ENCODE assay signal across 12 cellular contexts in genomic region chr2:231375994-231376622, GRCh38. TPM values are rescaled to one million over a fixed set of nuclear protein-coding genes. Genes with fewer than 3 reads are reported as not detected.
DNase-seq lines count a peak whose midpoint lies in the region; ATAC-seq, FAIRE-seq and TF ChIP-seq lines count a peak whose summit lies in the region.
"Not testable (repeated sequence)": the region's sequence is repeated elsewhere in the genome, so short reads cannot be mapped to it uniquely, and the experiment has no call there.
"Had no signal": no experiment of that assay in that cellular context is flagged by ENCODE, and none has a peak within 500 bp of the region (broad histone marks: within the 10 kb centered on the region; RNA-seq: fewer than 3 reads in every experiment).

No MANE protein-coding gene starts in this region.

- not testable (repeated sequence) for TF ChIP-seq RAD21 in IMR-90 (IDR thresholded peaks at IDR 0.05; ENCODE audit: low read length); GM12878 (IDR thresholded peaks at IDR 0.05; ENCODE audit: insufficient read depth, low read depth, low read length)

- peak overlapping the region; percentile 78 for H3K27ac ChIP-seq in HUES48 (ENCODE audit: low read depth, low read length)
- not testable (repeated sequence) for H3K27ac ChIP-seq in IMR-90 (ENCODE audit: insufficient read depth, low read length); GM12878 (ENCODE audit: control insufficient read depth, insufficient read depth); endodermal cell (ENCODE audit: low read depth, low read length); iPS-20b (ENCODE audit: low read length)

- not testable (repeated sequence) for H3K36me3 Mint-ChIP-seq in endodermal cell (ENCODE audit: low read depth); type B pancreatic cell

- RAD21 ChIA-PET in GM12878 (lab: Charles Lee; ENCODE audit: unreplicated experiment) = not testable (repeated sequence)

- H3K27me3 Mint-ChIP-seq in endodermal cell (ENCODE audit: insufficient read depth); type B pancreatic cell: not testable (repeated sequence)

- ATAC-seq in IMR-90 (ENCODE audit: low read depth); GM12878: not testable (repeated sequence)

- CTCF ChIA-PET in IMR-90 (lab: Yijun Ruan, JAX); GM12878 (lab: Yijun Ruan, JAX): not testable (repeated sequence)

- H3K56ac ChIP-seq in IMR-90 (ENCODE audit: extremely low read depth, insufficient read depth, low read length) = not testable (repeated sequence)

- not testable (repeated sequence) for H3K9me3 Mint-ChIP-seq in endodermal cell, type B pancreatic cell

- H3K9ac ChIP-seq in HUES48 (ENCODE audit: low read depth, low read length); IMR-90 (ENCODE audit: low read depth, low read length); GM12878 (ENCODE audit: control insufficient read depth, insufficient read depth, low read length); endodermal cell (ENCODE audit: extremely low read depth, low read length, poor library complexity, severe bottlenecking): not testable (repeated sequence)
- H3K9ac ChIP-seq in iPS-20b (ENCODE audit: low read depth, low read length) = peak overlapping the region; percentile 59; the same call in 1 of the 2 replicates

- not testable (repeated sequence) for H3K27ac Mint-ChIP-seq in endodermal cell
- peak overlapping the region; percentile 2 for H3K27ac Mint-ChIP-seq in type B pancreatic cell

- not testable (repeated sequence) for H4K91ac ChIP-seq in IMR-90 (ENCODE audit: insufficient read depth, low read depth, low read length)

- in situ Hi-C loops in IMR-90 (cut with MboI; ENCODE audit: low sequenced_read_pairs); GM12878 (cut with MboI): not testable (repeated sequence)

- H3K18ac ChIP-seq in IMR-90 (ENCODE audit: low read depth, low read length) = not testable (repeated sequence)

- not testable (repeated sequence) for H3K4ac ChIP-seq in IMR-90 (ENCODE audit: low read depth, low read length)

- H2BK15ac ChIP-seq in IMR-90 (ENCODE audit: low read depth, low read length) = not testable (repeated sequence)

- WGBS in IMR-90 (ENCODE audit: extremely low coverage in 2 of 2, insufficient read length in 1 of 2), 2 experiments = no CpG with 5 or more reads among the region's 11 CpGs
- WGBS in GM12878 (ENCODE audit: insufficient coverage, insufficient replicate concordance, low lambda C conversion rate, missing lambda C conversion rate) = 54% methylated on average over 11 of the region's 11 CpGs
- WGBS in endodermal cell (ENCODE audit: insufficient coverage in 1 of 2, insufficient read length in 1 of 2), 2 experiments = 26 to 54% methylated on average over 4 to 11 of the region's 11 CpGs

- H3K4me3 ChIP-seq in HUES48 (ENCODE audit: low read depth, low read length); IMR-90 (ENCODE audit: insufficient read depth, low read depth, low read length); GM12878; endodermal cell (ENCODE audit: low read length); iPS-20b (ENCODE audit: low read length): not testable (repeated sequence)

- FAIRE-seq in GM12878 (lab: Jason Lieb, UNC) = peak; percentile 13

- not testable (repeated sequence) for H4K5ac ChIP-seq in IMR-90 (ENCODE audit: low read depth, low read length)

- not testable (repeated sequence) for H2BK5ac ChIP-seq in IMR-90 (ENCODE audit: low read depth, low read length, poor library complexity, severe bottlenecking)

- not testable (repeated sequence) for H3K4me3 Mint-ChIP-seq in endodermal cell, type B pancreatic cell

- not testable (repeated sequence) for H3K9me1 ChIP-seq in IMR-90 (ENCODE audit: insufficient read depth, low read length)

- TF ChIP-seq EP300 in GM12878 (IDR thresholded peaks at IDR 0.05; ENCODE audit: borderline replicate concordance in 1 of 2, control insufficient read depth in 1 of 2, low read depth in 2 of 2, low read length in 2 of 2) = not testable (repeated sequence)

- not testable (repeated sequence) for H3K4me2 ChIP-seq in IMR-90 (ENCODE audit: low read depth, low read length); GM12878 (ENCODE audit: control insufficient read depth, insufficient read depth)

- POLR2A ChIA-PET in IMR-90 (lab: Charles Lee; ENCODE audit: unreplicated experiment); GM12878 (lab: Charles Lee): not testable (repeated sequence)

- not testable (repeated sequence) for H2AK5ac ChIP-seq in IMR-90 (ENCODE audit: low read depth, low read length)

- H3K23ac ChIP-seq in IMR-90 (ENCODE audit: low read depth, low read length) = not testable (repeated sequence)

- TF ChIP-seq CTCF in IMR-90 (conservative IDR thresholded peaks at IDR 0.05; ENCODE audit: low read depth, low read length); GM12878 (IDR thresholded peaks at IDR 0.05 in 2 of 3, conservative IDR thresholded peaks at IDR 0.05 in 1 of 3; ENCODE audit: control insufficient read depth in 2 of 3, extremely low read depth in 1 of 3, insufficient read depth in 1 of 3, low read depth in 3 of 3, low read length in 3 of 3); endodermal cell (conservative IDR thresholded peaks at IDR 0.05); type B pancreatic cell (conservative IDR thresholded peaks at IDR 0.05): not testable (repeated sequence)

- H4K8ac ChIP-seq in IMR-90 (ENCODE audit: low read depth in 2 of 2, low read length in 2 of 2) = not testable (repeated sequence)

- BruUV-seq in IMR-90 (replicated peaks; lab: Mats Ljungman, UMichigan); GM12878 (replicated peaks; lab: Mats Ljungman, UMichigan): not testable (repeated sequence)

- dilution Hi-C loops in IMR-90 (cut with HindIII; ENCODE audit: low sequenced_read_pairs, unreplicated experiment) = not testable (repeated sequence)

- intact Hi-C loops in IMR-90 (cut with micrococcal nuclease); GM12878 (cut with micrococcal nuclease; ENCODE audit: unreplicated experiment): not testable (repeated sequence)

- not testable (repeated sequence) for H3K9me3 ChIP-seq in HUES48 (ENCODE audit: control insufficient read depth, insufficient read depth, low read length); IMR-90 (ENCODE audit: control insufficient read depth, insufficient read depth, low read length); GM12878 (replicated peaks; ENCODE audit: control insufficient read depth, insufficient read depth, low read length); endodermal cell (ENCODE audit: control insufficient read depth, low read length); iPS-20b (ENCODE audit: insufficient read depth, low read depth, low read length)

- TF ChIP-seq POLR2A in IMR-90 (IDR thresholded peaks at IDR 0.05; ENCODE audit: low read depth, low read length); GM12878 (IDR thresholded peaks at IDR 0.05; ENCODE audit: low read depth, low read length): not testable (repeated sequence)

- not testable (repeated sequence) for H2BK120ac ChIP-seq in IMR-90 (ENCODE audit: low read depth, low read length)

- H3K4me1 ChIP-seq in HUES48 (ENCODE audit: control insufficient read depth, insufficient read depth, low read length) (peaks cover 33% of the 10 kb centered on the region), iPS-20b (ENCODE audit: insufficient read depth, low read length) (peaks cover 37% of the 10 kb centered on the region; the same call in 1 of the 2 replicates)
- H3K4me1 ChIP-seq in IMR-90 (ENCODE audit: control insufficient read depth, insufficient read depth, low read length); GM12878 (ENCODE audit: control insufficient read depth, insufficient read depth, low read length); endodermal cell (ENCODE audit: control insufficient read depth, insufficient read depth, low read length): not testable (repeated sequence)

- H2BK20ac ChIP-seq in IMR-90 (ENCODE audit: low read depth, low read length) = not testable (repeated sequence)

- H3K14ac ChIP-seq in IMR-90 (replicated peaks; ENCODE audit: low read depth, low read length) = not testable (repeated sequence)

- H3K36me3 ChIP-seq in HUES48 (ENCODE audit: control insufficient read depth, insufficient read depth, low read length); IMR-90 (ENCODE audit: control insufficient read depth, insufficient read depth, low read length); GM12878 (ENCODE audit: control insufficient read depth in 2 of 2, insufficient read depth in 2 of 2, low read length in 1 of 2); endodermal cell (ENCODE audit: control insufficient read depth, insufficient read depth, low read length); iPS-20b (ENCODE audit: insufficient read depth, low read depth, low read length): not testable (repeated sequence)

- H2AFZ ChIP-seq in IMR-90 (replicated peaks; ENCODE audit: low read length, poor library complexity); GM12878 (ENCODE audit: control insufficient read depth, low read depth, low read length): not testable (repeated sequence)

- H3K79me2 ChIP-seq in GM12878 (ENCODE audit: control insufficient read depth, insufficient read depth, low read length) = not testable (repeated sequence)

- H2AK9ac ChIP-seq in IMR-90 (replicated peaks; ENCODE audit: low read depth, low read length, poor library complexity) = not testable (repeated sequence)

- not testable (repeated sequence) for H3K79me1 ChIP-seq in IMR-90 (ENCODE audit: low read depth in 1 of 2, low read length in 2 of 2)

- SMC1A ChIA-PET in GM12878 (lab: Charles Lee; ENCODE audit: uncharacterized antibody, unreplicated experiment) = not testable (repeated sequence)

- DNase-seq in IMR-90; GM12878 (ENCODE audit: low read depth, low spot score); type B pancreatic cell (ENCODE audit: extremely low spot score, unreplicated experiment): not testable (repeated sequence)
- peak; percentile 20 for DNase-seq in NCI-H146 treated with DMSO at 0.1 percent for 48 hours (lab: John Stamatoyannopoulos, UW; ENCODE audit: unreplicated experiment)
- peak; percentile 83 for DNase-seq in NCI-H82 (lab: John Stamatoyannopoulos, UW)
- peak; percentile 82 for DNase-seq in endodermal cell

- H4K20me1 ChIP-seq in IMR-90 (ENCODE audit: insufficient read depth, low read length); GM12878 (ENCODE audit: control insufficient read depth, insufficient read depth): not testable (repeated sequence)

- not testable (repeated sequence) for H3K27me3 ChIP-seq in HUES48 (ENCODE audit: control insufficient read depth, insufficient read depth, low read length); IMR-90 (ENCODE audit: control insufficient read depth, insufficient read depth, low read length); GM12878 (replicated peaks in 1 of 2; ENCODE audit: control insufficient read depth in 2 of 2, insufficient read depth in 2 of 2, low read length in 1 of 2); endodermal cell (ENCODE audit: control insufficient read depth, insufficient read depth, low read length, poor library complexity, severe bottlenecking); iPS-20b (ENCODE audit: insufficient read depth, low read length)

- peaks cover 30% of the 10 kb centered on the region for H3K4me1 Mint-ChIP-seq in endodermal cell
- not testable (repeated sequence) for H3K4me1 Mint-ChIP-seq in type B pancreatic cell (ENCODE audit: unreplicated experiment)

RNA-seq across cellular contexts. Expression of gene B3GNT7, which starts 19.4 kb away (rescaled TPM):
- total RNA-seq in IMR-90 (2012; rRNA removed) (under 0.01 TPM in 2 replicates), GM12878 (2014; rRNA removed) (7.2 and 7.9 TPM in 2 replicates), GM12878 (2014; rRNA removed; fragmentation: Illumina TruSeq; extraction: Trizol) (2.6 and 3.0 TPM in 2 replicates), GM12878 (2021) (10.1 and 12.6 TPM in 2 replicates), endodermal cell (10 to 100 TPM; 13.0 to 32.3 TPM), type B pancreatic cell (ENCODE audit: low replicate concordance) (6.8 and 14.4 TPM in 2 replicates)
- polyA plus RNA-seq in IMR-90 (2012; rRNA removed) (0.03 and 0.07 TPM in 2 replicates), GM12878 (2011; rRNA removed) (0.52 and 0.91 TPM in 2 replicates), GM12878 (2014; fragmentation: Illumina TruSeq; extraction: Trizol) (1.2 and 3.8 TPM in 2 replicates), GM12878 (2014; fragmentation: Nextera tagmentation; extraction: Ambion mirVana) (1 to 10 TPM; 1.1 to 1.3 TPM), GM12878 (2014; rRNA removed) (3.5 and 4.2 TPM in 2 replicates), GM12878 (2016; fragmentation: Nextera tagmentation; extraction: Ambion mirVana) (1 to 10 TPM; 4.5 to 5.2 TPM)
- 0.04 and 0.51 TPM in 2 replicates for polyA plus RNA-seq in IMR-90 (2012; cell fraction: cytosol; rRNA removed)
- 0.13 and 0.33 TPM in 2 replicates for polyA plus RNA-seq in IMR-90 (2012; cell fraction: nucleus; rRNA removed; ENCODE audit: low replicate concordance)
- total RNA-seq in GM12878 (2013; cell fraction: nucleolus; rRNA removed) = 6.4 and 7.8 TPM in 2 replicates
- polyA plus RNA-seq in GM12878 (2011; ENCODE audit: low read depth) = 2.0 TPM
- 2.1 and 2.3 TPM in 2 replicates for polyA plus RNA-seq in GM12878 (2011; cell fraction: cytosol; rRNA removed)
- 5.9 and 7.4 TPM in 2 replicates for polyA plus RNA-seq in GM12878 (2011; cell fraction: nucleus; rRNA removed)
- 4.4 and 4.5 TPM in 2 replicates for polyA plus RNA-seq in GM12878 (2012)
- 1.5 and 3.7 TPM in 2 replicates for polyA minus RNA-seq in GM12878 (2011; rRNA and poly(A)+ RNA removed)
- polyA minus RNA-seq in GM12878 (2011; cell fraction: cytosol; rRNA and poly(A)+ RNA removed) = 2.0 and 3.5 TPM in 2 replicates
- polyA minus RNA-seq in GM12878 (2011; cell fraction: nucleus; rRNA and poly(A)+ RNA removed) = 2.8 and 3.8 TPM in 2 replicates
- polyA plus RNA-seq in endodermal cell (2013, experiment 1 of 2) = 5.7 TPM
- polyA plus RNA-seq in endodermal cell (2013, experiment 2 of 2) = 3.7 TPM
- total RNA-seq: A172; A673; CD4-positive, alpha-beta memory T cell; H4 had no signal
- polyA plus RNA-seq: CD4-positive, alpha-beta memory T cell had no signal
